In genomic region chr21:39911286-39911685, GRCh38 we compare ENCODE assay signal across 15 cellular contexts. TPM values are rescaled to one million over a fixed set of nuclear protein-coding genes. Genes with fewer than 3 reads are reported as not detected.
A peak's percentile ranks its signal among the peaks of the same experiment; 100 is the strongest.
DNase-seq lines count a peak whose midpoint lies in the region; ATAC-seq and TF ChIP-seq lines count a peak whose summit lies in the region.
"Had no signal": no experiment of that assay in that cellular context is flagged by ENCODE, and none has a peak within 500 bp of the region (broad histone marks: within the 10 kb centered on the region; RNA-seq: fewer than 3 reads in every experiment).

No MANE protein-coding gene starts in this region.

- peaks cover under 1% of the 10 kb centered on the region for H3K27me3 Mint-ChIP-seq in neural crest cell (ENCODE audit: low read depth)

- no peaks in the 10 kb centered on the region for H3K36me3 Mint-ChIP-seq in neural crest cell (ENCODE audit: low read depth)

- CTCF ChIA-PET in RWPE1 (lab: Yijun Ruan, JAX), result no interaction called here

- no peak overlapping the region for H3K27ac ChIP-seq in RWPE1
- H3K27ac ChIP-seq: lower lobe of right lung, transverse colon had no signal

- no peak for ATAC-seq in HG02763 (IDR thresholded peaks at IDR 0.05; ENCODE audit: unreplicated experiment)
- ATAC-seq: effector memory CD8-positive, alpha-beta T cell; lower lobe of right lung had no signal

- no peak overlapping the region for H3K4me3 Mint-ChIP-seq in neural crest cell
- H3K4me3 Mint-ChIP-seq: effector memory CD8-positive, alpha-beta T cell had no signal

- H3K27me3 ChIP-seq in adipocyte (replicated peaks; ENCODE audit: control insufficient read depth, insufficient read depth, low read length), result peaks cover 5% of the 10 kb centered on the region
- H3K27me3 ChIP-seq: transverse colon had no signal

- DNase-seq in DMS79 treated with DMSO at 0.1 percent for 48 hours (lab: John Stamatoyannopoulos, UW), result peak; percentile 37
- no peak for DNase-seq in DMS79 (lab: John Stamatoyannopoulos, UW)
- DNase-seq in NCI-H2107 treated with DMSO at 0.1 percent for 48 hours (lab: John Stamatoyannopoulos, UW; ENCODE audit: unreplicated experiment), result peak; percentile 71
- DNase-seq in adipocyte (ENCODE audit: low read depth), result peak; percentile 7
- no peak for DNase-seq in neural crest cell (ENCODE audit: low read depth, low spot score)
- DNase-seq in GOT3 (lab: John Stamatoyannopoulos, UW), result no peak
- DNase-seq in RWPE1 (ENCODE audit: low spot score), result no peak
- DNase-seq: activated CD4-positive, alpha-beta T cell treated with anti-CD3 and anti-CD28 coated beads for 1 hour; effector memory CD8-positive, alpha-beta T cell; lower lobe of right lung; occipital lobe; SK-N-SH; stimulated activated CD4-positive, alpha-beta T cell treated with anti-CD3 and anti-CD28 coated beads, Interleukin-12 subunit alpha, Interleukin-12 subunit beta, amount 100 ng/mL, for 4 hours; transverse colon had no signal

- no peaks in the 10 kb centered on the region for H3K4me1 ChIP-seq in adipocyte (ENCODE audit: control insufficient read depth, insufficient read depth, low read length)
- H3K4me1 ChIP-seq: lower lobe of right lung, transverse colon had no signal

- TF ChIP-seq CTCF in neural crest cell (conservative IDR thresholded peaks at IDR 0.05) (peak; percentile 44), RWPE1 (conservative IDR thresholded peaks at IDR 0.05; ENCODE audit: low read depth) (no peak)

- no peaks in the 10 kb centered on the region for H3K9me3 ChIP-seq in adipocyte (ENCODE audit: control insufficient read depth, low read length)
- H3K9me3 ChIP-seq: lower lobe of right lung, SK-N-SH, transverse colon had no signal

- no peak overlapping the region for H3K4me3 ChIP-seq in adipocyte (ENCODE audit: low read length)
- H3K4me3 ChIP-seq: lower lobe of right lung, transverse colon had no signal

- no peak overlapping the region for H3K27ac Mint-ChIP-seq in neural crest cell (ENCODE audit: unreplicated experiment)
- H3K27ac Mint-ChIP-seq: effector memory CD8-positive, alpha-beta T cell had no signal

- H3K9me3 Mint-ChIP-seq in neural crest cell, result no peaks in the 10 kb centered on the region

- POLR2A ChIA-PET in RWPE1 (lab: Yijun Ruan, JAX; ENCODE audit: low non-redundant PET), result no interaction called here

- H3K4me1 Mint-ChIP-seq in neural crest cell, result peaks cover 11% of the 10 kb centered on the region

- no peaks in the 10 kb centered on the region for H3K36me3 ChIP-seq in adipocyte (ENCODE audit: control insufficient read depth, insufficient read depth, low read length, severe bottlenecking)
- H3K36me3 ChIP-seq: lower lobe of right lung, transverse colon had no signal

- no peak overlapping the region for H3K9ac ChIP-seq in adipocyte (ENCODE audit: low read length)
- H3K9ac ChIP-seq: SK-N-SH had no signal

RNA-seq across cellular contexts. Expression of gene PCP4, which starts 44.0 kb away (rescaled TPM):
- 0.45 and 1.1 TPM in 2 replicates for total RNA-seq in neural crest cell

Comparison
In these comparisons a context has a peak if more than half of its experiments do, and no peak if none do; other contexts are left out.
1. DNase-seq: peak in DMS79 treated with DMSO at 0.1 percent for 48 hours (single experiment), NCI-H2107 treated with DMSO at 0.1 percent for 48 hours (single experiment) and adipocyte (single experiment); none in DMS79 (single experiment), neural crest cell (single experiment), GOT3 (single experiment) and RWPE1 (single experiment).